22 cellular contexts compared by ENCODE assay signal in genomic region chr20:16806061-16806460, GRCh38. TPM values are rescaled to one million over a fixed set of nuclear protein-coding genes. Genes with fewer than 3 reads are reported as not detected.
DNase-seq lines count a peak whose midpoint lies in the region; ATAC-seq and TF ChIP-seq lines count a peak whose summit lies in the region.
"Had no signal": no experiment of that assay in that cellular context is flagged by ENCODE, and none has a peak within 500 bp of the region (broad histone marks: within the 10 kb centered on the region; RNA-seq: fewer than 3 reads in every experiment).

No MANE protein-coding gene starts in this region.

- in situ Hi-C loops in IMR-90 (cut with MboI; ENCODE audit: low sequenced_read_pairs): loop anchor here (25.0 kb wide), 1 partner anchor 431 kb away; the partner anchor contains the start of gene PCSK2
- in situ Hi-C loops in brain microvascular endothelial cell (cut with HindIII; ENCODE audit: low pct_ligation_motif_present, low sequenced_read_pairs): loop anchor here (10.0 kb wide), 1 partner anchor 629 kb away; no protein-coding TSS in a partner anchor

- CTCF ChIA-PET in A673 (lab: Charles Lee) (interaction anchor here (2.7 kb wide), 1 partner anchor 625 kb away, joined by 34 read pairs; no protein-coding TSS in a partner anchor), IMR-90 (lab: Yijun Ruan, JAX) (interaction anchor here (3.0 kb wide), 1 partner anchor 16 kb away, joined by 9 read pairs; no protein-coding TSS in a partner anchor)

- dilution Hi-C loops in IMR-90 (cut with HindIII; ENCODE audit: low sequenced_read_pairs, unreplicated experiment): loop anchor here (10.0 kb wide), 1 partner anchor 629 kb away; no protein-coding TSS in a partner anchor

- no peak overlapping the region for H3K4me2 ChIP-seq in IMR-90 (ENCODE audit: low read depth, low read length)

- ATAC-seq in IMR-90 (ENCODE audit: low read depth) (no peak), GM21529 (IDR thresholded peaks at IDR 0.05; ENCODE audit: unreplicated experiment) (no peak)

- no peaks in the 10 kb centered on the region for H3K79me1 ChIP-seq in IMR-90 (ENCODE audit: low read depth in 1 of 2, low read length in 2 of 2)

- H3K4me1 ChIP-seq in A673 (ENCODE audit: insufficient read depth, low read length, poor library complexity, severe bottlenecking): peaks cover 28% of the 10 kb centered on the region
- no peaks in the 10 kb centered on the region for H3K4me1 ChIP-seq in IMR-90 (ENCODE audit: control insufficient read depth, insufficient read depth, low read length)
- H3K4me1 ChIP-seq in endodermal cell (ENCODE audit: control insufficient read depth, insufficient read depth, low read length): peaks cover 2% of the 10 kb centered on the region
- H3K4me1 ChIP-seq: BE2C had no signal

- 40% methylated on average over 1 of the region's 6 CpGs; no CpG with 5 or more reads in 1 of the 2 experiments for WGBS in IMR-90 (ENCODE audit: extremely low coverage in 2 of 2, insufficient read length in 1 of 2), 2 experiments
- 57 to 72% methylated on average over 1 to 6 of the region's 6 CpGs for WGBS in endodermal cell (ENCODE audit: insufficient coverage in 1 of 2, insufficient read length in 1 of 2), 2 experiments

- H3K9me3 ChIP-seq in A673 (ENCODE audit: low read depth, low read length, poor library complexity, severe bottlenecking) (no peaks in the 10 kb centered on the region), IMR-90 (ENCODE audit: control insufficient read depth, insufficient read depth, low read length) (no peaks in the 10 kb centered on the region; the same call in 1 of the 2 replicates), endodermal cell (ENCODE audit: control insufficient read depth, low read length) (peaks cover 7% of the 10 kb centered on the region)
- H3K9me3 ChIP-seq: BE2C had no signal

- H4K5ac ChIP-seq in IMR-90 (ENCODE audit: low read depth, low read length): no peak overlapping the region

- H2AK5ac ChIP-seq in IMR-90 (ENCODE audit: low read depth, low read length): no peak overlapping the region

- no peak overlapping the region for H3K4me3 Mint-ChIP-seq in endodermal cell
- H3K4me3 Mint-ChIP-seq: CD4-positive, alpha-beta memory T cell had no signal

- H3K27ac Mint-ChIP-seq in endodermal cell: peak overlapping the region; percentile 69

- intact Hi-C loops in A673 (cut with micrococcal nuclease; ENCODE audit: unreplicated experiment) (loop anchor here (10.0 kb wide), 1 partner anchor 479 kb away; no protein-coding TSS in a partner anchor), IMR-90 (cut with micrococcal nuclease) (loop anchor here (10.0 kb wide), 1 partner anchor 419 kb away; the partner anchor contains the start of gene PCSK2)

- H3K9me1 ChIP-seq in IMR-90 (ENCODE audit: insufficient read depth, low read length): no peaks in the 10 kb centered on the region

- no peak for DNase-seq in A673 (ENCODE audit: low spot score)
- no peak for DNase-seq in IMR-90
- peak; percentile 84 for DNase-seq in endodermal cell
- DNase-seq in brain microvascular endothelial cell: no peak
- no peak for DNase-seq in activated CD8-positive, alpha-beta memory T cell treated with anti-CD3 and anti-CD28 coated beads, Interleukin-2, amount 50 U/mL, for 48 hours
- DNase-seq: ACHN; AML-193; BE2C; C1 segment of cervical spinal cord; Calu3; CD4-positive, alpha-beta memory T cell; COR-L47; DMS53; DMS79 treated with DMSO at 0.1 percent for 48 hours; GF-D8; H7; HCEC 1CT had no signal

- H2BK5ac ChIP-seq in IMR-90 (ENCODE audit: low read depth, low read length, poor library complexity, severe bottlenecking): no peak overlapping the region

- H2AK9ac ChIP-seq in IMR-90 (replicated peaks; ENCODE audit: low read depth, low read length, poor library complexity): no peak overlapping the region

- no peak for TF ChIP-seq RAD21 in IMR-90 (IDR thresholded peaks at IDR 0.05; ENCODE audit: low read length)

- no peak overlapping the region for H4K91ac ChIP-seq in IMR-90 (ENCODE audit: insufficient read depth, low read depth, low read length)

- peak overlapping the region; percentile 18 for H3K27ac ChIP-seq in A673 (ENCODE audit: low read depth, low read length, poor library complexity, severe bottlenecking)
- no peak overlapping the region for H3K27ac ChIP-seq in IMR-90 (ENCODE audit: insufficient read depth, low read length)
- H3K27ac ChIP-seq in endodermal cell (ENCODE audit: low read depth, low read length): no peak overlapping the region
- no peak overlapping the region for H3K27ac ChIP-seq in brain microvascular endothelial cell
- H3K27ac ChIP-seq: 22Rv1 had no signal

- no peak for TF ChIP-seq CTCF in A673 (conservative IDR thresholded peaks at IDR 0.05; ENCODE audit: low read depth, low read length)
- no peak for TF ChIP-seq CTCF in IMR-90 (conservative IDR thresholded peaks at IDR 0.05; ENCODE audit: low read depth, low read length)
- no peak for TF ChIP-seq CTCF in endodermal cell (conservative IDR thresholded peaks at IDR 0.05)
- TF ChIP-seq CTCF in brain microvascular endothelial cell (IDR thresholded peaks at IDR 0.05; ENCODE audit: low read depth, low read length, missing control alignments): no peak

- no peak overlapping the region for H2BK20ac ChIP-seq in IMR-90 (ENCODE audit: low read depth, low read length)

- TF ChIP-seq POLR2A in IMR-90 (IDR thresholded peaks at IDR 0.05; ENCODE audit: low read depth, low read length): no peak

- H3K14ac ChIP-seq in IMR-90 (replicated peaks; ENCODE audit: low read depth, low read length): no peak overlapping the region

- peaks cover 3% of the 10 kb centered on the region for H3K9me3 Mint-ChIP-seq in endodermal cell

- H3K27me3 Mint-ChIP-seq in endodermal cell (ENCODE audit: insufficient read depth): peaks cover 2% of the 10 kb centered on the region

- H3K36me3 ChIP-seq in A673 (ENCODE audit: insufficient read depth, low read length, poor library complexity, severe bottlenecking) (no peaks in the 10 kb centered on the region), IMR-90 (ENCODE audit: control insufficient read depth, insufficient read depth, low read length) (no peaks in the 10 kb centered on the region), endodermal cell (ENCODE audit: control insufficient read depth, insufficient read depth, low read length) (no peaks in the 10 kb centered on the region), brain microvascular endothelial cell (replicated peaks) (no peaks in the 10 kb centered on the region)
- H3K36me3 ChIP-seq: BE2C had no signal

- no peaks in the 10 kb centered on the region for H3K36me3 Mint-ChIP-seq in endodermal cell (ENCODE audit: low read depth)
- H3K36me3 Mint-ChIP-seq: CD4-positive, alpha-beta memory T cell had no signal

- peak overlapping the region; percentile 9; the same call in 1 of the 2 replicates for H3K18ac ChIP-seq in IMR-90 (ENCODE audit: low read depth, low read length)

- H2BK15ac ChIP-seq in IMR-90 (ENCODE audit: low read depth, low read length): no peak overlapping the region

- peaks cover 27% of the 10 kb centered on the region for H3K4me1 Mint-ChIP-seq in endodermal cell

- no peak overlapping the region for H3K4ac ChIP-seq in IMR-90 (ENCODE audit: low read depth, low read length)

- no peak overlapping the region for H3K56ac ChIP-seq in IMR-90 (ENCODE audit: extremely low read depth, insufficient read depth, low read length)

- H3K23ac ChIP-seq in IMR-90 (ENCODE audit: low read depth, low read length): no peak overlapping the region

- H4K20me1 ChIP-seq in IMR-90 (ENCODE audit: insufficient read depth, low read length): no peaks in the 10 kb centered on the region

- H2BK120ac ChIP-seq in IMR-90 (ENCODE audit: low read depth, low read length): no peak overlapping the region

- H2AFZ ChIP-seq in IMR-90 (replicated peaks; ENCODE audit: low read length, poor library complexity): no peak overlapping the region

- no peaks in the 10 kb centered on the region for H3K27me3 ChIP-seq in A673 (replicated peaks; ENCODE audit: insufficient read depth, low read depth, low read length, poor library complexity)
- peaks cover 2% of the 10 kb centered on the region; the same call in 1 of the 2 replicates for H3K27me3 ChIP-seq in IMR-90 (ENCODE audit: control insufficient read depth, insufficient read depth, low read length)
- H3K27me3 ChIP-seq in endodermal cell (ENCODE audit: control insufficient read depth, insufficient read depth, low read length, poor library complexity, severe bottlenecking): no peaks in the 10 kb centered on the region
- no peaks in the 10 kb centered on the region for H3K27me3 ChIP-seq in brain microvascular endothelial cell (replicated peaks)

- BruUV-seq in A673 (replicated peaks; lab: Mats Ljungman, UMichigan): no TSS peak
- BruUV-seq in IMR-90 (replicated peaks; lab: Mats Ljungman, UMichigan): no TSS peak

- no peak overlapping the region for H3K9ac ChIP-seq in IMR-90 (ENCODE audit: low read depth, low read length)
- H3K9ac ChIP-seq in endodermal cell (ENCODE audit: extremely low read depth, low read length, poor library complexity, severe bottlenecking): no peak overlapping the region

- POLR2A ChIA-PET in A673 (lab: Charles Lee; ENCODE audit: low non-redundant PET) (interaction anchor here (1.2 kb wide), 1 partner anchor 375 kb away, joined by 4 read pairs; no protein-coding TSS in a partner anchor), IMR-90 (lab: Charles Lee; ENCODE audit: unreplicated experiment) (no interaction called here)

- H3K4me3 ChIP-seq in A673 (ENCODE audit: low read depth, low read length, poor library complexity, severe bottlenecking) (no peak overlapping the region), IMR-90 (ENCODE audit: insufficient read depth, low read depth, low read length) (no peak overlapping the region), endodermal cell (ENCODE audit: low read length) (no peak overlapping the region), brain microvascular endothelial cell (ENCODE audit: low read depth, low read length) (no peak overlapping the region)

- no peak overlapping the region for H4K8ac ChIP-seq in IMR-90 (ENCODE audit: low read depth in 2 of 2, low read length in 2 of 2)

TF ChIP-seq in IMR-90, 13 proteins besides CTCF, POLR2A, EP300 and RAD21:
- TF ChIP-seq SMC3 (IDR thresholded peaks at IDR 0.05; ENCODE audit: low read depth, low read length) (no peak), CHD1 (IDR thresholded peaks at IDR 0.05; ENCODE audit: low read depth, low read length) (no peak), BHLHE40 (IDR thresholded peaks at IDR 0.05; ENCODE audit: low read depth, low read length) (no peak), RFX5 (IDR thresholded peaks at IDR 0.05; ENCODE audit: low read depth, low read length) (no peak), MAFK (IDR thresholded peaks at IDR 0.05; ENCODE audit: low read depth, low read length) (no peak)
TF ChIP-seq in IMR-90: peak in this region for 0.

RNA-seq across cellular contexts. Expression of gene OTOR, which starts 57.9 kb away (rescaled TPM):
- not detected in 2 replicates for total RNA-seq in A673 (2021)
- total RNA-seq in IMR-90 (2012; rRNA removed): not detected in 2 replicates
- polyA plus RNA-seq in IMR-90 (2012; rRNA removed): not detected in 2 replicates
- not detected in 2 replicates for polyA plus RNA-seq in IMR-90 (2012; cell fraction: cytosol; rRNA removed)
- polyA plus RNA-seq in IMR-90 (2012; cell fraction: nucleus; rRNA removed; ENCODE audit: low replicate concordance): not detected in 2 replicates
- not detected for total RNA-seq in endodermal cell
- polyA plus RNA-seq in endodermal cell (2013, experiment 1 of 2): not detected
- not detected for polyA plus RNA-seq in endodermal cell (2013, experiment 2 of 2)
- total RNA-seq: Calu3; CD4-positive, alpha-beta memory T cell; Daoy; G401; H1; H7 had no signal
- polyA plus RNA-seq: CD4-positive, alpha-beta memory T cell; H1 had no signal
